Comparison of ENCODE assay signal across 22 cellular contexts in the genomic region with DNA sequence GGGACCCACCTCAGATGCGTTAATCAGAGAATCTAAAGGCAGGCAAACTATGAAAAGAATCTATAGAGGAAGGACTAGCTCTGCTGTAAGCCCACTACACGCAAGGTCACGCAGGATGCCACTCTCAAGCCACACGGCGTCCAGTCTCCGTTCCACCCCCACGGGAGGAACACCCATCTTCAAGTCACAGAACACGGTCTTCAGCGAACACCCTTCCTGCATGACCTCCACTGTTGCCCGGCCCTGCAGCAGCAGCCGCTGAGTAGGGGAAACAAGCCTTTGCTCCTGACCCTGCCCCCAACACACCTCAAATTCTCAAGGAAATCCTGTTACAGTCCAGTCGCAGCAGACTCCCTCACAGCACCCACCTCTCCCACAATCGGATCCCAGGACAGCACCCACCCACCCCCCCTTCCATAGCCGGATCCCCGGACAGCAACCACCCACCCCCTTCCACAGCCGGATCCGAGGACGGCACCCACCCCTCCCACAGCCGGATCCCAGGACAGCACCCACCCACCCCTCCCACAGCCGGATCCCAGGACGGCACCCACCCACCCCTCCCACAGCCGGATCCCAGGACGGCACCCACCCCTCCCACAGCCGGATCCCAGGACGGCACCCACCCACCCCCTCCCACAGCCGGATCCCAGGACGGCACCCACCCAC.
"Had no signal": no experiment of that assay in that cellular context is flagged by ENCODE, and none has a peak within 500 bp of the region (broad histone marks: within the 10 kb centered on the region; RNA-seq: fewer than 3 reads in every experiment).

No MANE protein-coding gene starts in this region.

- H3K9ac ChIP-seq: parathyroid adenoma had no signal

- DNase-seq: activated CD4-positive, alpha-beta T cell treated with anti-CD3 and anti-CD28 coated beads for 1 hour; activated CD4-positive, alpha-beta T cell treated with anti-CD3 and anti-CD28 coated beads, Interleukin-2, amount 50 U/mL, for 1 hour; activated CD8-positive, alpha-beta T cell treated with anti-CD3 and anti-CD28 coated beads, Interleukin-2, amount 10 ng/mL, durations not matched to agents 7 days and 5 days; activated gamma-delta T cell; activated naive CD4-positive, alpha-beta T cell treated with anti-CD3 and anti-CD28 coated beads, Interleukin-2, amount 50 U/mL, for 16 hours; anterior cingulate cortex; brain microvascular endothelial cell; central memory CD4-positive, alpha-beta T cell; effector memory CD8-positive, alpha-beta T cell; hypothalamus; mesenchymal stem cell; naive thymus-derived CD4-positive, alpha-beta T cell; small intestine; stimulated activated CD4-positive, alpha-beta T cell treated with anti-CD3 and anti-CD28 coated beads, Interleukin-2, amount 100 ng/mL, for 24 hours; stimulated activated naive CD8-positive, alpha-beta T cell treated with anti-CD3 and anti-CD28 coated beads, Interleukin-15, amount 100 ng/mL, for 72 hours had no signal

- H3K27ac ChIP-seq: brain microvascular endothelial cell, esophagus muscularis mucosa, neutrophil, parathyroid adenoma, tibial artery had no signal

- H3K9me3 ChIP-seq: esophagus muscularis mucosa, neutrophil, tibial artery had no signal

- H3K4me3 ChIP-seq: esophagus muscularis mucosa, tibial artery had no signal

- H3K36me3 ChIP-seq: brain microvascular endothelial cell, esophagus muscularis mucosa, neutrophil, tibial artery had no signal

- H3K9me3 Mint-ChIP-seq: activated T-helper 1 cell treated with anti-CD3 and anti-CD28 coated beads, Interleukin-12 subunit alpha, Interleukin-12 subunit beta, Interleukin-2, Interleukin-4 antibody, amounts not matched to agents 30 ng/mL and 10 ng/mL and 1 ng/mL, durations not matched to agents 14 hours and 24 hours and 36 hours; effector memory CD8-positive, alpha-beta T cell; stimulated activated effector memory CD8-positive, alpha-beta T cell treated with anti-CD3 and anti-CD28 coated beads, Interleukin-12 subunit alpha, Interleukin-12 subunit beta, amount 100 ng/mL, for 72 hours; stimulated activated naive CD8-positive, alpha-beta T cell treated with anti-CD3 and anti-CD28 coated beads, Interleukin-15, amount 100 ng/mL, for 72 hours had no signal

- H3K36me3 Mint-ChIP-seq: naive thymus-derived CD4-positive, alpha-beta T cell; stimulated activated effector memory CD8-positive, alpha-beta T cell treated with anti-CD3 and anti-CD28 coated beads, Interleukin-12 subunit alpha, Interleukin-12 subunit beta, amount 100 ng/mL, for 72 hours had no signal

- H3K27me3 ChIP-seq: brain microvascular endothelial cell, esophagus muscularis mucosa, tibial artery had no signal

- H2AFZ ChIP-seq: parathyroid adenoma had no signal

- ATAC-seq: activated CD8-positive, alpha-beta T cell treated with anti-CD3 and anti-CD28 coated beads, Interleukin-2, amount 10 ng/mL, durations not matched to agents 7 days and 5 days; effector memory CD8-positive, alpha-beta T cell; naive thymus-derived CD4-positive, alpha-beta T cell; sciatic nerve; stimulated activated effector memory CD8-positive, alpha-beta T cell treated with anti-CD3 and anti-CD28 coated beads, Interleukin-12 subunit alpha, Interleukin-12 subunit beta, amount 100 ng/mL, for 72 hours; stimulated activated naive CD8-positive, alpha-beta T cell treated with anti-CD3 and anti-CD28 coated beads, Interleukin-15, amount 100 ng/mL, for 72 hours had no signal

- H3K4me3 Mint-ChIP-seq: activated CD8-positive, alpha-beta T cell treated with anti-CD3 and anti-CD28 coated beads, Interleukin-2, amount 10 ng/mL, durations not matched to agents 7 days and 5 days; activated T-helper 1 cell treated with anti-CD3 and anti-CD28 coated beads, Interleukin-12 subunit alpha, Interleukin-12 subunit beta, Interleukin-2, Interleukin-4 antibody, amounts not matched to agents 30 ng/mL and 10 ng/mL and 1 ng/mL, durations not matched to agents 14 hours and 24 hours and 36 hours; effector memory CD8-positive, alpha-beta T cell; stimulated activated effector memory CD8-positive, alpha-beta T cell treated with anti-CD3 and anti-CD28 coated beads, Interleukin-12 subunit alpha, Interleukin-12 subunit beta, amount 100 ng/mL, for 72 hours; stimulated activated naive CD8-positive, alpha-beta T cell treated with anti-CD3 and anti-CD28 coated beads, Interleukin-15, amount 100 ng/mL, for 72 hours had no signal

- H3K27ac Mint-ChIP-seq: activated CD8-positive, alpha-beta T cell treated with anti-CD3 and anti-CD28 coated beads, Interleukin-2, amount 10 ng/mL, durations not matched to agents 7 days and 5 days; activated T-helper 1 cell treated with anti-CD3 and anti-CD28 coated beads, Interleukin-12 subunit alpha, Interleukin-12 subunit beta, Interleukin-2, Interleukin-4 antibody, amounts not matched to agents 30 ng/mL and 10 ng/mL and 1 ng/mL, durations not matched to agents 14 hours and 24 hours and 36 hours; effector memory CD8-positive, alpha-beta T cell; stimulated activated effector memory CD8-positive, alpha-beta T cell treated with anti-CD3 and anti-CD28 coated beads, Interleukin-12 subunit alpha, Interleukin-12 subunit beta, amount 100 ng/mL, for 72 hours; stimulated activated naive CD8-positive, alpha-beta T cell treated with anti-CD3 and anti-CD28 coated beads, Interleukin-15, amount 100 ng/mL, for 72 hours had no signal
